8 cellular contexts compared by ENCODE assay signal in genomic region chr7:148963583-148964509, GRCh38.
DNase-seq lines count a peak whose midpoint lies in the region; ATAC-seq and TF ChIP-seq lines count a peak whose summit lies in the region.

No MANE protein-coding gene starts in this region.

- DNase-seq in Panc1 (ENCODE audit: low read depth, low spot score) (no peak), endodermal cell (peak; percentile 60), neural crest cell (ENCODE audit: low read depth, low spot score) (no peak), HuH-7 (ENCODE audit: low spot score) (no peak), NCI-H1048 (lab: John Stamatoyannopoulos, UW) (no peak), HuH-7.5 (ENCODE audit: low spot score) (no peak)

- H3K36me3 Mint-ChIP-seq in endodermal cell (ENCODE audit: low read depth), result no peaks in the 10 kb centered on the region
- no peaks in the 10 kb centered on the region for H3K36me3 Mint-ChIP-seq in neural crest cell (ENCODE audit: low read depth)

- peak; percentile 60 for ATAC-seq in Panc1
- ATAC-seq in GM18498 (IDR thresholded peaks at IDR 0.05; ENCODE audit: unreplicated experiment), result no peak

- peaks cover 10% of the 10 kb centered on the region for H3K4me1 ChIP-seq in Panc1 (ENCODE audit: control insufficient read depth, insufficient read depth, low read length)
- H3K4me1 ChIP-seq in endodermal cell (ENCODE audit: control insufficient read depth, insufficient read depth, low read length), result no peaks in the 10 kb centered on the region

- no TSS peak for BruUV-seq in Panc1 (replicated peaks; lab: Mats Ljungman, UMichigan)

- no peak overlapping the region for H3K4me3 Mint-ChIP-seq in endodermal cell
- peak overlapping the region; percentile 93 for H3K4me3 Mint-ChIP-seq in neural crest cell

- 83 to 89% methylated on average over 14 to 20 of the region's 20 CpGs for WGBS in endodermal cell (ENCODE audit: insufficient coverage in 1 of 2, insufficient read length in 1 of 2), 2 experiments

- H3K27ac ChIP-seq in Panc1 (ENCODE audit: low read length) (peak overlapping the region; percentile 87), endodermal cell (ENCODE audit: low read depth, low read length) (no peak overlapping the region)

- no peaks in the 10 kb centered on the region for H3K36me3 ChIP-seq in Panc1 (ENCODE audit: control insufficient read depth, insufficient read depth, low read length)
- H3K36me3 ChIP-seq in endodermal cell (ENCODE audit: control insufficient read depth, insufficient read depth, low read length), result no peaks in the 10 kb centered on the region

- intact Hi-C loops in Panc1 (cut with micrococcal nuclease; ENCODE audit: unreplicated experiment), result loop anchor here (2.0 to 5.0 kb wide), 2 partner anchors 459 to 697 kb away; no protein-coding TSS in a partner anchor

- TF ChIP-seq CTCF in Panc1 (IDR thresholded peaks at IDR 0.05), result no peak
- no peak for TF ChIP-seq CTCF in endodermal cell (conservative IDR thresholded peaks at IDR 0.05)
- TF ChIP-seq CTCF in neural crest cell (conservative IDR thresholded peaks at IDR 0.05), result no peak

- POLR2A ChIA-PET in Panc1 (lab: Charles Lee), result interaction anchor here (0.7 kb wide), 2 partner anchors 176 to 182 kb away, joined by 6 to 7 read pairs; no protein-coding TSS in a partner anchor

- H3K9me3 Mint-ChIP-seq in endodermal cell (no peaks in the 10 kb centered on the region), neural crest cell (no peaks in the 10 kb centered on the region)

- H3K4me3 ChIP-seq in GM08714 (ENCODE audit: low read length) (peak overlapping the region; percentile 13; the same call in 1 of the 2 replicates), Panc1 (ENCODE audit: low read depth in 2 of 2, low read length in 2 of 2) (peak overlapping the region; percentile 73 to 75), endodermal cell (ENCODE audit: low read length) (no peak overlapping the region)

- H3K9me3 ChIP-seq in Panc1 (ENCODE audit: control insufficient read depth, insufficient read depth, low read depth, low read length) (no peaks in the 10 kb centered on the region), endodermal cell (ENCODE audit: control insufficient read depth, low read length) (no peaks in the 10 kb centered on the region)

- CTCF ChIA-PET in Panc1 (lab: Charles Lee), result interaction anchor here (0.7 to 1.8 kb wide), 11 partner anchors 16 to 738 kb away, joined by 3 to 6 read pairs (median 4); no protein-coding TSS in a partner anchor

- H3K4me1 Mint-ChIP-seq in endodermal cell (peaks cover 4% of the 10 kb centered on the region), neural crest cell (peaks cover 27% of the 10 kb centered on the region)

- in situ Hi-C loops in Panc1 (cut with HindIII; ENCODE audit: low pct_unique_long_range_greater_than_20kb, low sequenced_read_pairs), result no loop called here

- H3K27me3 ChIP-seq in Panc1 (ENCODE audit: control insufficient read depth, insufficient read depth, low read length), result no peaks in the 10 kb centered on the region
- no peaks in the 10 kb centered on the region for H3K27me3 ChIP-seq in endodermal cell (ENCODE audit: control insufficient read depth, insufficient read depth, low read length, poor library complexity, severe bottlenecking)

- H3K9ac ChIP-seq in endodermal cell (ENCODE audit: extremely low read depth, low read length, poor library complexity, severe bottlenecking), result no peak overlapping the region

- H3K27me3 Mint-ChIP-seq in endodermal cell (ENCODE audit: insufficient read depth) (no peaks in the 10 kb centered on the region), neural crest cell (ENCODE audit: low read depth) (no peaks in the 10 kb centered on the region)

- H3K27ac Mint-ChIP-seq in endodermal cell (no peak overlapping the region), neural crest cell (ENCODE audit: unreplicated experiment) (no peak overlapping the region)
